In genomic region chr4:167234388-167234881, GRCh38 we compare ENCODE assay signal across 9 cellular contexts. TPM values are rescaled to one million over a fixed set of nuclear protein-coding genes. Genes with fewer than 3 reads are reported as not detected.
DNase-seq lines count a peak whose midpoint lies in the region; FAIRE-seq and TF ChIP-seq lines count a peak whose summit lies in the region.
"Had no signal": no experiment of that assay in that cellular context is flagged by ENCODE, and none has a peak within 500 bp of the region (broad histone marks: within the 10 kb centered on the region; RNA-seq: fewer than 3 reads in every experiment).

TSS of gene SPOCK3 (minus strand) at chr4:167234494.

- H3K9me3 ChIP-seq in Karpas-422 (ENCODE audit: low read length): no peaks in the 10 kb centered on the region

- no peak within 1 kb of the TSS for H3K4me3 ChIP-seq in Karpas-422 (ENCODE audit: low read length)

- no peak within 1 kb of the TSS for H2AFZ ChIP-seq in Karpas-422 (ENCODE audit: low read length)

- H3K4me1 Mint-ChIP-seq in activated CD4-positive, alpha-beta T cell treated with anti-CD3 and anti-CD28 coated beads, Interleukin-2, amount 10 ng/mL, durations not matched to agents 24 days and 14 days: peaks cover 8% of the 10 kb centered on the region
- H3K4me1 Mint-ChIP-seq in nephron: peaks cover 12% of the 10 kb centered on the region

- H3K79me2 ChIP-seq in Karpas-422 (ENCODE audit: low read length): no peaks in the 10 kb centered on the region

- H3K9me3 Mint-ChIP-seq in activated CD4-positive, alpha-beta T cell treated with anti-CD3 and anti-CD28 coated beads, Interleukin-2, amount 10 ng/mL, durations not matched to agents 24 days and 14 days: no peaks in the 10 kb centered on the region
- H3K9me3 Mint-ChIP-seq in nephron: no peaks in the 10 kb centered on the region

- no peaks in the 10 kb centered on the region for H3K4me1 ChIP-seq in Karpas-422 (ENCODE audit: low read length)

- no peaks in the 10 kb centered on the region for H3K36me3 Mint-ChIP-seq in activated CD4-positive, alpha-beta T cell treated with anti-CD3 and anti-CD28 coated beads, Interleukin-2, amount 10 ng/mL, durations not matched to agents 24 days and 14 days (ENCODE audit: low read depth)
- H3K36me3 Mint-ChIP-seq in nephron (ENCODE audit: low read depth): no peaks in the 10 kb centered on the region

- no peak for TF ChIP-seq CTCF in nephron (IDR thresholded peaks at IDR 0.05; ENCODE audit: unreplicated experiment in 3 of 3)

- H3K27me3 ChIP-seq in Karpas-422 (ENCODE audit: low read length): no peaks in the 10 kb centered on the region

- peak within 1 kb of the TSS; percentile 79 for H3K4me3 Mint-ChIP-seq in activated CD4-positive, alpha-beta T cell treated with anti-CD3 and anti-CD28 coated beads, Interleukin-2, amount 10 ng/mL, durations not matched to agents 24 days and 14 days
- H3K4me3 Mint-ChIP-seq in nephron: peak within 1 kb of the TSS; percentile 92 to 99 (median 96)

- no peaks in the 10 kb centered on the region for H3K36me3 ChIP-seq in Karpas-422 (ENCODE audit: insufficient read depth, low read length)

- no peak within 1 kb of the TSS for H3K9ac ChIP-seq in Karpas-422 (ENCODE audit: low read length)

- peaks cover 29% of the 10 kb centered on the region for H3K27me3 Mint-ChIP-seq in activated CD4-positive, alpha-beta T cell treated with anti-CD3 and anti-CD28 coated beads, Interleukin-2, amount 10 ng/mL, durations not matched to agents 24 days and 14 days
- H3K27me3 Mint-ChIP-seq in nephron (ENCODE audit: low read depth): peaks cover 48% of the 10 kb centered on the region

- no peak for FAIRE-seq in frontal cortex (lab: Jason Lieb, UNC)

- H4K20me1 ChIP-seq in Karpas-422 (ENCODE audit: insufficient read depth, low read depth, low read length): no peaks in the 10 kb centered on the region

- H3K4me2 ChIP-seq in Karpas-422 (ENCODE audit: low read depth, low read length, poor library complexity, severe bottlenecking): no peak within 1 kb of the TSS

- intact Hi-C loops in activated CD4-positive, alpha-beta T cell treated with anti-CD3 and anti-CD28 coated beads, Interleukin-2, amount 10 ng/mL, durations not matched to agents 24 days and 14 days (cut with micrococcal nuclease): no loop called here

- no peak within 1 kb of the TSS for H3K27ac ChIP-seq in Karpas-422 (ENCODE audit: low read length)

- H3K27ac Mint-ChIP-seq in activated CD4-positive, alpha-beta T cell treated with anti-CD3 and anti-CD28 coated beads, Interleukin-2, amount 10 ng/mL, durations not matched to agents 24 days and 14 days: no peak within 1 kb of the TSS
- H3K27ac Mint-ChIP-seq in nephron: peak within 1 kb of the TSS in 2 of 3 experiments; percentile 23 to 95

- H3K9me2 ChIP-seq in Karpas-422 (replicated peaks; ENCODE audit: insufficient read depth, low read length): no peaks in the 10 kb centered on the region

- DNase-seq in activated CD4-positive, alpha-beta T cell treated with anti-CD3 and anti-CD28 coated beads, Interleukin-2, amount 10 ng/mL, durations not matched to agents 24 days and 14 days: no peak
- no peak for DNase-seq in activated CD4-positive, alpha-beta T cell treated with anti-CD3 and anti-CD28 coated beads, Interleukin-2, amount 50 U/mL, for 4 hours
- DNase-seq in HT1080 (ENCODE audit: low read depth): peak; percentile 50
- peak; percentile 11 for DNase-seq in UCSD-AML1 (lab: John Stamatoyannopoulos, UW; ENCODE audit: unreplicated experiment)
- DNase-seq in frontal cortex (ENCODE audit: low spot score in 2 of 2): peak; percentile 52 to 55
- no peak for DNase-seq in stimulated activated CD4-positive, alpha-beta T cell treated with anti-CD3 and anti-CD28 coated beads, Interleukin-12 subunit alpha, Interleukin-12 subunit beta, amount 100 ng/mL, for 4 hours
- no peak for DNase-seq in Karpas-422

RNA-seq across cellular contexts. Expression of gene SPOCK3, which starts in this region (rescaled TPM):
- not detected in 2 replicates for total RNA-seq in activated CD4-positive, alpha-beta T cell treated with anti-CD3 and anti-CD28 coated beads, Interleukin-2, amount 10 ng/mL, durations not matched to agents 24 days and 14 days
- total RNA-seq in HT1080 (2014; rRNA removed; shearing (Covaris generic)): 0.07 and 0.08 TPM in 2 replicates
- 0.17 and 0.20 TPM in 2 replicates for polyA plus RNA-seq in HT1080 (2015; cell fraction: cytosol; rRNA removed)
- 0.24 and 1.3 TPM in 2 replicates for polyA plus RNA-seq in HT1080 (2015; cell fraction: nucleus; rRNA removed)
- 23.6 TPM for total RNA-seq in frontal cortex
- 0.65 TPM in 1 of 2 replicates, not detected in the other for total RNA-seq in Karpas-422 (2014; rRNA removed; shearing (Covaris generic); ENCODE audit: low replicate concordance)
- total RNA-seq: dermis microvascular lymphatic vessel endothelial cell had no signal

Comparison
In these comparisons a context has a peak if more than half of its experiments do, and no peak if none do; other contexts are left out.
1. RNA of gene SPOCK3 (total RNA-seq): 23.6 TPM in frontal cortex (single experiment); 0.07 to 0.08 TPM in HT1080, not detected in activated CD4-positive, alpha-beta T cell treated with anti-CD3 and anti-CD28 coated beads, Interleukin-2, amount 10 ng/mL, durations not matched to agents 24 days and 14 days and 0.65 TPM in Karpas-422; every median in the first group is over 10 times any median in the second.
2. DNase-seq: peak in HT1080 (single experiment), UCSD-AML1 (single experiment) and frontal cortex (2 of 2); none in activated CD4-positive, alpha-beta T cell treated with anti-CD3 and anti-CD28 coated beads, Interleukin-2, amount 10 ng/mL, durations not matched to agents 24 days and 14 days (single experiment), activated CD4-positive, alpha-beta T cell treated with anti-CD3 and anti-CD28 coated beads, Interleukin-2, amount 50 U/mL, for 4 hours (0 of 2), stimulated activated CD4-positive, alpha-beta T cell treated with anti-CD3 and anti-CD28 coated beads, Interleukin-12 subunit alpha, Interleukin-12 subunit beta, amount 100 ng/mL, for 4 hours (single experiment) and Karpas-422 (single experiment).